Comparison of ENCODE assay signal across 8 cellular contexts in the genomic region with DNA sequence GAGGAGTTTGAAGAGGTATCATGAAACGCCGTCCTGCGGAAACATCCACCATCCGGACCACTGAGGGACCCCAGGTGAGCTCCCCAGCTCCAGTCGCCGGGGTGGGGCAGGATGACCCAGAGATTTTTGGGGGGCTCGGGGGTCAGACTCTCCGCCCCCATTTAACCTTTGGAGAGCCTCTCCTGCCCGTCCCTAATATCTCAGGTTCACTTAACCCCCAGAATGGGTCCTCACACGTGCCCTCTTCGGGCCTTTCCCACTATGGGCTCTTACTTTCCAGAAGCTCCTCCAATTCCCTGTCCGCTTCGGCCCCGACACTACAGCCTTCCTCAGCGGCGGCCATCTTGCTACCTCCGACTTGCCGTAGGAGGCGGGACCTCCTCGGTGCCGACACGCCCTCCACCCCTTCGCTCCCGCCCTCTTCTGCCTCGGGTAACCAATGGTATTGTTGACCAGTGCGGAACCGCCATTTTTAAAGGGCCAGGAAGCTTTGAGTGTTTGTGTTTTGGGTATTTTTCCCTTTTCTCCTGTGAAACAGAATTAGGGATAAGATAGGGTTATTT. TPM values are rescaled to one million over a fixed set of nuclear protein-coding genes. Genes with fewer than 3 reads are reported as not detected.
A peak's percentile ranks its signal among the peaks of the same experiment; 100 is the strongest.
DNase-seq lines count a peak whose midpoint lies in the region; ATAC-seq lines count a peak whose summit lies in the region.

Gene PEX19, minus strand, starts transcription at position 352 of the 563 bp plus-strand sequence. Its CDS starts 9 bp downstream, at position 343.

- H3K4me3 Mint-ChIP-seq in natural killer cell treated with Interleukin-12 subunit alpha and Interleukin-12 subunit beta and Interleukin-15 and Interleukin-18, amount 100 ng/mL, for 72 hours, result peak within 1 kb of the TSS; percentile 100

- no peaks in the 10 kb centered on the region for H3K27me3 ChIP-seq in H7 (ENCODE audit: control insufficient read depth, insufficient read depth, low read length)

- H3K27me3 Mint-ChIP-seq in natural killer cell treated with Interleukin-12 subunit alpha and Interleukin-12 subunit beta and Interleukin-15 and Interleukin-18, amount 100 ng/mL, for 72 hours, result no peaks in the 10 kb centered on the region

- H3K4me1 Mint-ChIP-seq in natural killer cell treated with Interleukin-12 subunit alpha and Interleukin-12 subunit beta and Interleukin-15 and Interleukin-18, amount 100 ng/mL, for 72 hours (ENCODE audit: low read depth in 2 of 2), result peaks cover 24 to 25% of the 10 kb centered on the region in 2 donors

- peak within 1 kb of the TSS; percentile 91 to 95 for H3K27ac Mint-ChIP-seq in natural killer cell treated with Interleukin-12 subunit alpha and Interleukin-12 subunit beta and Interleukin-15 and Interleukin-18, amount 100 ng/mL, for 72 hours

- peak within 1 kb of the TSS; percentile 86 for H3K4me3 ChIP-seq in H7 (ENCODE audit: insufficient read depth, low read depth, low read length)

- peaks cover 9% of the 10 kb centered on the region for H3K36me3 Mint-ChIP-seq in natural killer cell treated with Interleukin-12 subunit alpha and Interleukin-12 subunit beta and Interleukin-15 and Interleukin-18, amount 100 ng/mL, for 72 hours

- H3K36me3 ChIP-seq in H7 (replicated peaks; ENCODE audit: control insufficient read depth, insufficient read depth, low read length), result peaks cover 30% of the 10 kb centered on the region

- H3K9me3 Mint-ChIP-seq in natural killer cell treated with Interleukin-12 subunit alpha and Interleukin-12 subunit beta and Interleukin-15 and Interleukin-18, amount 100 ng/mL, for 72 hours, result no peaks in the 10 kb centered on the region

- peak; percentile 100 for ATAC-seq in natural killer cell treated with Interleukin-12 subunit alpha and Interleukin-12 subunit beta and Interleukin-15 and Interleukin-18, amount 100 ng/mL, for 72 hours
- peak; percentile 100 for ATAC-seq in stimulated activated naive CD8-positive, alpha-beta T cell treated with anti-CD3 and anti-CD28 coated beads, Interleukin-15, Interleukin-2, amounts not matched to agents 100 U/mL and 50 U/mL, for 24 hours

- DNase-seq in ELF-1 (ENCODE audit: low read depth, low spot score) (peak; percentile 95), H7 (peak; percentile 96), M059J (ENCODE audit: low read depth) (peak; percentile 91), SHP77 (lab: John Stamatoyannopoulos, UW) (peak; percentile 73 to 82), fibroblast of peridontal ligament (ENCODE audit: extremely low read depth) (peak; percentile 91)
- DNase-seq in activated effector memory CD4-positive, alpha-beta T cell treated with Interleukin-2 at 50 U/mL for 16 hours, result peak; percentile 91
- peak; percentile 93 for DNase-seq in natural killer cell treated with Interleukin-12 subunit alpha and Interleukin-12 subunit beta and Interleukin-15 and Interleukin-18, amount 100 ng/mL, for 72 hours (ENCODE audit: low spot score)
- DNase-seq in stimulated activated naive CD8-positive, alpha-beta T cell treated with anti-CD3 and anti-CD28 coated beads, Interleukin-15, Interleukin-2, amounts not matched to agents 100 U/mL and 50 U/mL, for 24 hours, result peak; percentile 93

RNA-seq across cellular contexts. Expression of gene PEX19, which starts in this region (rescaled TPM):
- 81.9 and 107 TPM in 2 replicates for total RNA-seq in H7 (2014; rRNA removed; shearing (Covaris generic))
- total RNA-seq in M059J (2014; rRNA removed; shearing (Covaris generic)), result 60.1 and 97.2 TPM in 2 replicates
- total RNA-seq in natural killer cell treated with Interleukin-12 subunit alpha and Interleukin-12 subunit beta and Interleukin-15 and Interleukin-18, amount 100 ng/mL, for 72 hours, result 10 to 100 TPM; 38.7 to 69.8 TPM

Comparison
In these comparisons a context has a peak if more than half of its experiments do, and no peak if none do; other contexts are left out.
1. Peak in every context shown above with its lines: DNase-seq, ATAC-seq and H3K4me3 ChIP-seq.